9 cellular contexts compared by ENCODE assay signal in the genomic region with DNA sequence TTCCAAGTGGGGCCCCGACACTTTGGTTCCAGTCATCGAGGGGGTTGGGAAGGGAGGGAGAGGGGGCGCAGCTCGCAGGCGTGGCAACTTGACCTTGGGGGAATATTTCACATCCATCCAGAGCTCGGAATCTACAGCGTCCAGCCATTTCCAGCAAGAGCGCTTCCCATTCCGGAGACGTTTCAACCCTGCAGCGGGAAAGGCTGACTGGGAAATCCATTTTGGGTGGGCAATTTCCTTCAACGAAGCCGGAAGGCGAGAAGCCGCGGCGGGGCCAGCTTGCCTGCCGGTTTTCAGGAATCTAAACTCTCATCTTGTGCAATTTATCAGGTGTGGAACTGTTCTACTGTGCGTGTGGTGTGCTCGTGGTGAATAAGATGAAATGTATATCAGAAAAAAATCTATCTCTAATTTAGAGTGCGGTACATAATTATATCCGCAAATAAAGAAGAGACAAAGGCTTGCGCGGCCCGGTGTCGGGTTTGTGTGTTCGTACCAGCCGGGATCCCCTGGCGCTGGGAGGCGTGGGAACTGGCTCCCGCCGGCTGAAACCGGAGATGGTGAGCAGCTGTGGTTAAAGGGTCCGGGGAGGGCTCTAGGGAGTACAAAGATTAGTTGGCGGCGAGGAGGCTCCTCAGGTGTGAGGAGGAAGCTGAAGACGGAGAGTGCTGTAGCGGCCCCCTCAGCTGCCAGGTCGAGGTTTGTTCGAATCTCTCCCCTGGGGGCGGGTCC. TPM values are rescaled to one million over a fixed set of nuclear protein-coding genes. Genes with fewer than 3 reads are reported as not detected.
DNase-seq lines count a peak whose midpoint lies in the region; ATAC-seq lines count a peak whose summit lies in the region.
"Had no signal": no experiment of that assay in that cellular context is flagged by ENCODE, and none has a peak within 500 bp of the region (broad histone marks: within the 10 kb centered on the region; RNA-seq: fewer than 3 reads in every experiment).

No MANE protein-coding gene starts in this region.

- peak; percentile 23 for DNase-seq in stimulated activated CD4-positive, alpha-beta T cell treated with anti-CD3 and anti-CD28 coated beads, Interleukin-15, amount 100 ng/mL, for 24 hours
- no peak for DNase-seq in stimulated activated CD4-positive, alpha-beta T cell treated with anti-CD3 and anti-CD28 coated beads, Interleukin-4, amount 100 ng/mL, for 4 hours
- DNase-seq in NCI-H748 treated with DMSO at 0.1 percent for 48 hours (lab: John Stamatoyannopoulos, UW) (peak; percentile 15), germinal center (ENCODE audit: low spot score) (peak; percentile 34), dedifferentiated amniotic fluid mesenchymal stem cell (ENCODE audit: extremely low spot score) (no peak), putamen (ENCODE audit: low spot score) (no peak), cerebellum (ENCODE audit: low spot score) (no peak)
- DNase-seq: Caco-2 had no signal

- no peak for ATAC-seq in GM18498 (IDR thresholded peaks at IDR 0.05; ENCODE audit: unreplicated experiment)

RNA-seq across cellular contexts. Expression of gene SLC32A1, which starts 4.8 kb away (rescaled TPM):
- total RNA-seq in cerebellum, result 13.7 TPM
- total RNA-seq: Caco-2 had no signal

RNA-seq across cellular contexts. Expression of gene ACTR5, which starts 19.2 kb away (rescaled TPM):
- total RNA-seq in cerebellum, result 10.6 TPM

Comparison
In these comparisons a context has a peak if more than half of its experiments do, and no peak if none do; other contexts are left out.
1. DNase-seq: peak in stimulated activated CD4-positive, alpha-beta T cell treated with anti-CD3 and anti-CD28 coated beads, Interleukin-15, amount 100 ng/mL, for 24 hours (single experiment), NCI-H748 treated with DMSO at 0.1 percent for 48 hours (single experiment) and germinal center (single experiment); none in stimulated activated CD4-positive, alpha-beta T cell treated with anti-CD3 and anti-CD28 coated beads, Interleukin-4, amount 100 ng/mL, for 4 hours (0 of 2), dedifferentiated amniotic fluid mesenchymal stem cell (single experiment), putamen (single experiment) and cerebellum (single experiment).